In the genomic region with DNA sequence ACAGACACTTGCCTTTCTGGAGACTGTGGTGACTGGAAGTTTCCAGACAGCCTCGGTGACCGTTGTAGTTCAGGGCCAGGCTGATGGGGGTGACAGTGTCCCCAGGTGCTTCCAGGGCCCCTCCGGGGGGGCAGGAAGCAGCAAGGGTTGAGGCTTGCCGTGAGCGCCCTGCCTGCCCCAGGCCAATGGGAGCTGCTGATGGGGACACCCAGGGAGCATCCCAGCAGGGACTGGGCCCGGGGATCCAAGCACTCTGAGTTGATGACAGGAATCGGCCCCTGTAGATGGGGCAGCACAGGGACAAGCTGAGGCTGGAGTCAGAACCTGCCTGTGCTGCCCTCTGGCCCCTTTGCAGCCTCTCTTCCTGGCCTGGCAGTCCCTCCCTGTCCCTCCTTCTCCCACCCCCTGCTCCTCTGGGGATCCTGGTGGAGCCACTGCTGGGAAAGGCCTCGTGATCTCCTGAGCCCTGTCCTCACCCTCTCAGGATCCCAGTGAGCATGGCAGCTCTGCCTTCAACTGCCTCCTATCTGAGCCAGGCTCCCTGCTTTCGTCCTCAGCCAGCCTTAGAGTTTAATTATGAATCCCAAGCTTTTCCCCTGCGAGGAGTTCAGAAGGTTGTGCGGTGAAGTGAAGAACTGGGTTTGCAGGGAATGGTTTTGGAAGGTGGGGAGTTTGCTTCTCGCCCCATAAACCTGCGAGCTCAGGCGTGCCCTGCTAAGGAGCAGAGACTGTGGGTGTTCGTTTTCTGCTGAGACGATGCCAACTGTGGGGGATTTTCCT, we compare ENCODE assay signal across 18 cellular contexts.
DNase-seq lines count a peak whose midpoint lies in the region; ATAC-seq, FAIRE-seq and TF ChIP-seq lines count a peak whose summit lies in the region.
"Had no signal": no experiment of that assay in that cellular context is flagged by ENCODE, and none has a peak within 500 bp of the region (broad histone marks: within the 10 kb centered on the region; RNA-seq: fewer than 3 reads in every experiment).

No MANE protein-coding gene starts in this region.

- no peak overlapping the region for H3K4me3 Mint-ChIP-seq in chondrocyte (ENCODE audit: unreplicated experiment)
- H3K4me3 Mint-ChIP-seq: B cell; CD4-positive, alpha-beta T cell had no signal

- TF ChIP-seq EP300 in HepG2 (IDR thresholded peaks at IDR 0.05; ENCODE audit: low read depth in 2 of 2, low read length in 2 of 2): no peak
- no peak for TF ChIP-seq EP300 in HepG2 (CRISPR knock-in tag; IDR thresholded peaks at IDR 0.05; ENCODE audit: borderline replicate concordance)

- 45% methylated on average over 8 of the region's 16 CpGs for whole genome bisulfite sequencing in HepG2 (ENCODE audit: low lambda C conversion rate)

- intact Hi-C loops in HepG2 (cut with micrococcal nuclease; ENCODE audit: unreplicated experiment): no loop called here

- H3K27ac Mint-ChIP-seq in chondrocyte (ENCODE audit: unreplicated experiment): no peak overlapping the region
- H3K27ac Mint-ChIP-seq: B cell; CD4-positive, alpha-beta T cell had no signal

- no peaks in the 10 kb centered on the region for H3K36me3 ChIP-seq in HepG2 (replicated peaks in 1 of 2; ENCODE audit: control insufficient read depth in 1 of 2, insufficient read depth in 2 of 2, low read length in 2 of 2)

- no peaks in the 10 kb centered on the region for H3K36me3 Mint-ChIP-seq in chondrocyte (ENCODE audit: low read depth)

- peak; percentile 9; the same call in 2 of the 3 replicates for ATAC-seq in HepG2

- peaks cover 9% of the 10 kb centered on the region; the same call in 1 of the 2 replicates for H3K4me1 ChIP-seq in HepG2 (ENCODE audit: insufficient read depth, low read length)

- no peaks in the 10 kb centered on the region for H3K9me3 Mint-ChIP-seq in chondrocyte (ENCODE audit: low read depth)
- H3K9me3 Mint-ChIP-seq: CD4-positive, alpha-beta T cell had no signal

- H3K9ac ChIP-seq in HepG2 (ENCODE audit: insufficient read depth, low read depth, low read length): no peak overlapping the region

- in situ Hi-C loops in HepG2 (cut with HindIII; ENCODE audit: extremely low pct_ligation_motif_present, low pct_unique_long_range_greater_than_20kb): no loop called here

- no peaks in the 10 kb centered on the region for H3K27me3 Mint-ChIP-seq in chondrocyte (ENCODE audit: low read depth)
- H3K27me3 Mint-ChIP-seq: B cell; CD4-positive, alpha-beta T cell had no signal

- no peak for TF ChIP-seq POLR2A in HepG2 (IDR thresholded peaks at IDR 0.05; ENCODE audit: insufficient read depth in 1 of 2, low read depth in 2 of 2, low read length in 2 of 2)

- H2AFZ ChIP-seq in HepG2 (ENCODE audit: low read length): no peak overlapping the region

- peaks cover 0 to 17% of the 10 kb centered on the region in 2 experiments; a peak in 1 of 5 replicates for H3K27me3 ChIP-seq in HepG2 (ENCODE audit: control insufficient read depth in 1 of 2, insufficient read depth in 2 of 2, low read length in 2 of 2)

- no peaks in the 10 kb centered on the region for H3K9me3 ChIP-seq in HepG2 (ENCODE audit: low read length)

- BruUV-seq in HepG2 (replicated peaks; lab: Mats Ljungman, UMichigan): no TSS peak

- no peak for FAIRE-seq in HepG2 (lab: Jason Lieb, UNC)
- FAIRE-seq: GM19239, HTR-8/SVneo had no signal

- no peaks in the 10 kb centered on the region for H3K4me1 Mint-ChIP-seq in chondrocyte (ENCODE audit: low read depth)
- H3K4me1 Mint-ChIP-seq: B cell had no signal

- H3K79me2 ChIP-seq in HepG2 (ENCODE audit: insufficient read depth, low read length): no peaks in the 10 kb centered on the region

- TF ChIP-seq CTCF in chondrocyte (IDR thresholded peaks at IDR 0.05) (no peak), HepG2 (CRISPR knock-in tag; IDR thresholded peaks at IDR 0.05) (no peak)

- no peaks in the 10 kb centered on the region for H4K20me1 ChIP-seq in HepG2 (ENCODE audit: insufficient read depth, low read length)

- CTCF ChIA-PET in HepG2 (lab: Yijun Ruan, JAX; ENCODE audit: low intra/inter-chr PET ratio, low total read pairs): no interaction called here

- no peak overlapping the region for H3K4me2 ChIP-seq in HepG2 (ENCODE audit: low read depth, low read length)

- DNase-seq in DMS79 (lab: John Stamatoyannopoulos, UW) (peak; percentile 3), chondrocyte (ENCODE audit: low spot score) (peak; percentile 81), HepG2 (ENCODE audit: low spot score) (no peak), putamen (ENCODE audit: low spot score) (peak; percentile 57), iPS-NIHi11 (ENCODE audit: low spot score) (no peak), globus pallidus (ENCODE audit: low spot score) (no peak), NCI-H1048 (lab: John Stamatoyannopoulos, UW) (no peak)
- DNase-seq: CD4-positive, alpha-beta T cell; DMS53; NCI-H1417; NCI-H187 treated with DMSO at 0.1 percent for 48 hours; NCI-H345; NCI-H526; SHP77 treated with DMSO at 0.1 percent for 48 hours had no signal

- POLR2A ChIA-PET in HepG2 (lab: Yijun Ruan, JAX): no interaction called here

- no peak overlapping the region for H3K4me3 ChIP-seq in HepG2 (replicated peaks in 1 of 3; ENCODE audit: insufficient read depth in 1 of 3, low read depth in 2 of 3, low read length in 3 of 3)

- H3K27ac ChIP-seq in HepG2 (ENCODE audit: extremely low read length, insufficient read depth, low read length): no peak overlapping the region
- H3K27ac ChIP-seq: HL-60 had no signal

- TF ChIP-seq RAD21 in HepG2 (CRISPR knock-in tag; IDR thresholded peaks at IDR 0.05): no peak

TF ChIP-seq in HepG2, 621 proteins besides CTCF, POLR2A, EP300 and RAD21 (continues in another document):
- TF ChIP-seq, protein P1, sequence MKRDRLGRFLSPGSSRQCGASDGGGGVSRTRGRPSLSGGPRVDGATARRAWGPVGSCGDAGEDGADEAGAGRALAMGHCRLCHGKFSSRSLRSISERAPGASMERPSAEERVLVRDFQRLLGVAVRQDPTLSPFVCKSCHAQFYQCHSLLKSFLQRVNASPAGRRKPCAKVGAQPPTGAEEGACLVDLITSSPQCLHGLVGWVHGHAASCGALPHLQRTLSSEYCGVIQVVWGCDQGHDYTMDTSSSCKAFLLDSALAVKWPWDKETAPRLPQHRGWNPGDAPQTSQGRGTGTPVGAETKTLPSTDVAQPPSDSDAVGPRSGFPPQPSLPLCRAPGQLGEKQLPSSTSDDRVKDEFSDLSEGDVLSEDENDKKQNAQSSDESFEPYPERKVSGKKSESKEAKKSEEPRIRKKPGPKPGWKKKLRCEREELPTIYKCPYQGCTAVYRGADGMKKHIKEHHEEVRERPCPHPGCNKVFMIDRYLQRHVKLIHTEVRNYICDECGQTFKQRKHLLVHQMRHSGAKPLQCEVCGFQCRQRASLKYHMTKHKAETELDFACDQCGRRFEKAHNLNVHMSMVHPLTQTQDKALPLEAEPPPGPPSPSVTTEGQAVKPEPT (CRISPR knock-in tag; IDR thresholded peaks at IDR 0.05; ENCODE audit: low read depth): no peak
- no peak for TF ChIP-seq ATF1 (CRISPR knock-in tag; IDR thresholded peaks at IDR 0.05)
- TF ChIP-seq HES4 (CRISPR knock-in tag; IDR thresholded peaks at IDR 0.05; ENCODE audit: borderline replicate concordance): no peak
- TF ChIP-seq, protein P2, sequence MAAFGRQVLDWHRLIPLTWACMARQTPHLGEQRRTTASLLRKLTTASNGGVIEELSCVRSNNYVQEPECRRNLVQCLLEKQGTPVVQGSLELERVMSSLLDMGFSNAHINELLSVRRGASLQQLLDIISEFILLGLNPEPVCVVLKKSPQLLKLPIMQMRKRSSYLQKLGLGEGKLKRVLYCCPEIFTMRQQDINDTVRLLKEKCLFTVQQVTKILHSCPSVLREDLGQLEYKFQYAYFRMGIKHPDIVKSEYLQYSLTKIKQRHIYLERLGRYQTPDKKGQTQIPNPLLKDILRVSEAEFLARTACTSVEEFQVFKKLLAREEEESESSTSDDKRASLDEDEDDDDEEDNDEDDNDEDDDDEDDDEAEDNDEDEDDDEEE (CRISPR knock-in tag; IDR thresholded peaks at IDR 0.05): no peak
- TF ChIP-seq ZNF34 (CRISPR knock-in tag; IDR thresholded peaks at IDR 0.05; ENCODE audit: borderline replicate concordance): no peak
- TF ChIP-seq TCF12 (IDR thresholded peaks at IDR 0.05): no peak
- no peak for TF ChIP-seq TCF12 (CRISPR knock-in tag; IDR thresholded peaks at IDR 0.05)
- no peak for TF ChIP-seq REL (CRISPR knock-in tag; conservative IDR thresholded peaks at IDR 0.05)
- TF ChIP-seq, protein P3, sequence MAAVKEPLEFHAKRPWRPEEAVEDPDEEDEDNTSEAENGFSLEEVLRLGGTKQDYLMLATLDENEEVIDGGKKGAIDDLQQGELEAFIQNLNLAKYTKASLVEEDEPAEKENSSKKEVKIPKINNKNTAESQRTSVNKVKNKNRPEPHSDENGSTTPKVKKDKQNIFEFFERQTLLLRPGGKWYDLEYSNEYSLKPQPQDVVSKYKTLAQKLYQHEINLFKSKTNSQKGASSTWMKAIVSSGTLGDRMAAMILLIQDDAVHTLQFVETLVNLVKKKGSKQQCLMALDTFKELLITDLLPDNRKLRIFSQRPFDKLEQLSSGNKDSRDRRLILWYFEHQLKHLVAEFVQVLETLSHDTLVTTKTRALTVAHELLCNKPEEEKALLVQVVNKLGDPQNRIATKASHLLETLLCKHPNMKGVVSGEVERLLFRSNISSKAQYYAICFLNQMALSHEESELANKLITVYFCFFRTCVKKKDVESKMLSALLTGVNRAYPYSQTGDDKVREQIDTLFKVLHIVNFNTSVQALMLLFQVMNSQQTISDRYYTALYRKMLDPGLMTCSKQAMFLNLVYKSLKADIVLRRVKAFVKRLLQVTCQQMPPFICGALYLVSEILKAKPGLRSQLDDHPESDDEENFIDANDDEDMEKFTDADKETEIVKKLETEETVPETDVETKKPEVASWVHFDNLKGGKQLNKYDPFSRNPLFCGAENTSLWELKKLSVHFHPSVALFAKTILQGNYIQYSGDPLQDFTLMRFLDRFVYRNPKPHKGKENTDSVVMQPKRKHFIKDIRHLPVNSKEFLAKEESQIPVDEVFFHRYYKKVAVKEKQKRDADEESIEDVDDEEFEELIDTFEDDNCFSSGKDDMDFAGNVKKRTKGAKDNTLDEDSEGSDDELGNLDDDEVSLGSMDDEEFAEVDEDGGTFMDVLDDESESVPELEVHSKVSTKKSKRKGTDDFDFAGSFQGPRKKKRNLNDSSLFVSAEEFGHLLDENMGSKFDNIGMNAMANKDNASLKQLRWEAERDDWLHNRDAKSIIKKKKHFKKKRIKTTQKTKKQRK (IDR thresholded peaks at IDR 0.05; ENCODE audit: low read length): no peak
- TF ChIP-seq CENPT (CRISPR knock-in tag; IDR thresholded peaks at IDR 0.05; ENCODE audit: low read depth): no peak
- TF ChIP-seq ZSCAN9 (CRISPR knock-in tag; IDR thresholded peaks at IDR 0.05; ENCODE audit: borderline replicate concordance): no peak
- TF ChIP-seq, protein P4, sequence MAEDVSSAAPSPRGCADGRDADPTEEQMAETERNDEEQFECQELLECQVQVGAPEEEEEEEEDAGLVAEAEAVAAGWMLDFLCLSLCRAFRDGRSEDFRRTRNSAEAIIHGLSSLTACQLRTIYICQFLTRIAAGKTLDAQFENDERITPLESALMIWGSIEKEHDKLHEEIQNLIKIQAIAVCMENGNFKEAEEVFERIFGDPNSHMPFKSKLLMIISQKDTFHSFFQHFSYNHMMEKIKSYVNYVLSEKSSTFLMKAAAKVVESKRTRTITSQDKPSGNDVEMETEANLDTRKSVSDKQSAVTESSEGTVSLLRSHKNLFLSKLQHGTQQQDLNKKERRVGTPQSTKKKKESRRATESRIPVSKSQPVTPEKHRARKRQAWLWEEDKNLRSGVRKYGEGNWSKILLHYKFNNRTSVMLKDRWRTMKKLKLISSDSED (CRISPR knock-in tag; IDR thresholded peaks at IDR 0.05): no peak

Comparison
In these comparisons a context has a peak if more than half of its experiments do, and no peak if none do; other contexts are left out.
1. DNase-seq: peak in DMS79 (single experiment), chondrocyte (single experiment) and putamen (single experiment); none in HepG2 (single experiment), iPS-NIHi11 (single experiment), globus pallidus (single experiment) and NCI-H1048 (single experiment).